ENCODE assay signal across 22 cellular contexts in genomic region chr2:17069564-17069963, GRCh38.
"Had no signal": no experiment of that assay in that cellular context is flagged by ENCODE, and none has a peak within 500 bp of the region (broad histone marks: within the 10 kb centered on the region; RNA-seq: fewer than 3 reads in every experiment).

No MANE protein-coding gene starts in this region.

- H3K4me1 Mint-ChIP-seq: immature natural killer cell; memory B cell; naive thymus-derived CD4-positive, alpha-beta T cell; neural progenitor cell; stimulated activated memory B cell treated with anti-CD40 and anti-IgM and Interleukin-4, amounts not matched to agents 10 μg/mL and 1 μg/mL and 100 μg/mL, for 72 hours; stimulated activated naive CD8-positive, alpha-beta T cell treated with anti-CD3 and anti-CD28 coated beads, Interleukin-15, amount 100 ng/mL, for 72 hours had no signal

- H3K36me3 Mint-ChIP-seq: immature natural killer cell; naive thymus-derived CD4-positive, alpha-beta T cell; neural progenitor cell; stimulated activated memory B cell treated with anti-CD40 and anti-IgM and Interleukin-4, amounts not matched to agents 10 μg/mL and 1 μg/mL and 100 μg/mL, for 72 hours; type B pancreatic cell had no signal

- H3K27me3 Mint-ChIP-seq: memory B cell; naive thymus-derived CD4-positive, alpha-beta T cell; stimulated activated memory B cell treated with anti-CD40 and anti-IgM and Interleukin-4, amounts not matched to agents 10 μg/mL and 1 μg/mL and 100 μg/mL, for 72 hours; stimulated activated naive CD8-positive, alpha-beta T cell treated with anti-CD3 and anti-CD28 coated beads, Interleukin-15, amount 100 ng/mL, for 72 hours; type B pancreatic cell had no signal

- H3K27ac Mint-ChIP-seq: immature natural killer cell; memory B cell; naive thymus-derived CD4-positive, alpha-beta T cell; nephron progenitor cell; neural progenitor cell; stimulated activated memory B cell treated with anti-CD40 and anti-IgM and Interleukin-4, amounts not matched to agents 10 μg/mL and 1 μg/mL and 100 μg/mL, for 72 hours; stimulated activated naive CD8-positive, alpha-beta T cell treated with anti-CD3 and anti-CD28 coated beads, Interleukin-15, amount 100 ng/mL, for 72 hours; type B pancreatic cell had no signal

- DNase-seq: hypothalamus; immature natural killer cell; left ventricle myocardium inferior; midbrain; mucosa of descending colon; naive thymus-derived CD4-positive, alpha-beta T cell; nephron progenitor cell; occipital lobe; psoas muscle; right lobe of liver; stimulated activated CD4-positive, alpha-beta T cell treated with anti-CD3 and anti-CD28 coated beads, Interleukin-1b, Interleukin-23, amount 100 ng/mL, for 48 hours; stimulated activated CD4-positive, alpha-beta T cell treated with anti-CD3 and anti-CD28 coated beads, Interleukin-2, amount 100 ng/mL, for 48 hours; stimulated activated CD4-positive, alpha-beta T cell treated with anti-CD3 and anti-CD28 coated beads, Interleukin-4, amount 100 ng/mL, for 4 hours; stimulated activated CD8-positive, alpha-beta memory T cell treated with anti-CD3 and anti-CD28 coated beads, Interleukin-4, amount 100 ng/mL, for 48 hours; stimulated activated naive CD4-positive, alpha-beta T cell treated with Interleukin-2 at 50 U/mL for 16 hours; stimulated activated naive CD8-positive, alpha-beta T cell treated with anti-CD3 and anti-CD28 coated beads, Interleukin-15, amount 100 ng/mL, for 72 hours; substantia nigra; uterus had no signal

- H3K4me3 Mint-ChIP-seq: immature natural killer cell; memory B cell; naive thymus-derived CD4-positive, alpha-beta T cell; nephron progenitor cell; neural progenitor cell; stimulated activated memory B cell treated with anti-CD40 and anti-IgM and Interleukin-4, amounts not matched to agents 10 μg/mL and 1 μg/mL and 100 μg/mL, for 72 hours; stimulated activated naive CD8-positive, alpha-beta T cell treated with anti-CD3 and anti-CD28 coated beads, Interleukin-15, amount 100 ng/mL, for 72 hours; type B pancreatic cell had no signal

- ATAC-seq: mucosa of descending colon; naive thymus-derived CD4-positive, alpha-beta T cell; psoas muscle; right lobe of liver; stimulated activated memory B cell treated with anti-CD40 and anti-IgM and Interleukin-4, amounts not matched to agents 10 μg/mL and 1 μg/mL and 100 μg/mL, for 72 hours; stimulated activated naive CD8-positive, alpha-beta T cell treated with anti-CD3 and anti-CD28 coated beads, Interleukin-15, amount 100 ng/mL, for 72 hours had no signal
